In genomic region chr16:3129137-3130131, GRCh38 we compare ENCODE assay signal across 1 cellular context.
TF ChIP-seq lines count a peak whose summit lies in the region.

No MANE protein-coding gene starts in this region.

TF ChIP-seq in GM12878, 131 proteins besides CTCF, POLR2A, EP300 and RAD21 (continues in another document):
- TF ChIP-seq, protein P1, sequence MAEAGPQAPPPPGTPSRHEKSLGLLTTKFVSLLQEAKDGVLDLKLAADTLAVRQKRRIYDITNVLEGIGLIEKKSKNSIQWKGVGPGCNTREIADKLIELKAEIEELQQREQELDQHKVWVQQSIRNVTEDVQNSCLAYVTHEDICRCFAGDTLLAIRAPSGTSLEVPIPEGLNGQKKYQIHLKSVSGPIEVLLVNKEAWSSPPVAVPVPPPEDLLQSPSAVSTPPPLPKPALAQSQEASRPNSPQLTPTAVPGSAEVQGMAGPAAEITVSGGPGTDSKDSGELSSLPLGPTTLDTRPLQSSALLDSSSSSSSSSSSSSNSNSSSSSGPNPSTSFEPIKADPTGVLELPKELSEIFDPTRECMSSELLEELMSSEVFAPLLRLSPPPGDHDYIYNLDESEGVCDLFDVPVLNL (IDR thresholded peaks at IDR 0.05; ENCODE audit: low read depth, low read length) = no peak
- peak; percentile 24 for TF ChIP-seq KLF5 (IDR thresholded peaks at IDR 0.05; ENCODE audit: partially characterized antibody)
- TF ChIP-seq LARP7 (IDR thresholded peaks at IDR 0.05) = 0 out of 2 replicates have a peak, but pooled peaks have one; percentile 37
- TF ChIP-seq RELA (IDR thresholded peaks at IDR 0.05; ENCODE audit: borderline replicate concordance, partially characterized antibody) = no peak
- peak; percentile 74 for TF ChIP-seq NKRF (conservative IDR thresholded peaks at IDR 0.05)
- TF ChIP-seq E2F8 (IDR thresholded peaks at IDR 0.05; ENCODE audit: low read depth, partially characterized antibody) = peak; percentile 59
- TF ChIP-seq SMARCA5 (IDR thresholded peaks at IDR 0.05) = peak; percentile 87; the same call in 1 of the 2 replicates
- peak; percentile 35 to 59; a peak in 2 of 4 replicates for TF ChIP-seq BHLHE40 (IDR thresholded peaks at IDR 0.05; ENCODE audit: borderline replicate concordance in 1 of 2, low read depth in 2 of 2, low read length in 1 of 2)
- peak; percentile 82 for TF ChIP-seq SMC3 (IDR thresholded peaks at IDR 0.05; ENCODE audit: borderline replicate concordance, low read length)
- TF ChIP-seq TCF12 (IDR thresholded peaks at IDR 0.05; ENCODE audit: low read depth, low read length) = 0 out of 2 replicates have a peak, but pooled peaks have one; percentile 41
- TF ChIP-seq, protein P2, sequence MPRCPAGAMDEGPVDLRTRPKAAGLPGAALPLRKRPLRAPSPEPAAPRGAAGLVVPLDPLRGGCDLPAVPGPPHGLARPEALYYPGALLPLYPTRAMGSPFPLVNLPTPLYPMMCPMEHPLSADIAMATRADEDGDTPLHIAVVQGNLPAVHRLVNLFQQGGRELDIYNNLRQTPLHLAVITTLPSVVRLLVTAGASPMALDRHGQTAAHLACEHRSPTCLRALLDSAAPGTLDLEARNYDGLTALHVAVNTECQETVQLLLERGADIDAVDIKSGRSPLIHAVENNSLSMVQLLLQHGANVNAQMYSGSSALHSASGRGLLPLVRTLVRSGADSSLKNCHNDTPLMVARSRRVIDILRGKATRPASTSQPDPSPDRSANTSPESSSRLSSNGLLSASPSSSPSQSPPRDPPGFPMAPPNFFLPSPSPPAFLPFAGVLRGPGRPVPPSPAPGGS (IDR thresholded peaks at IDR 0.05; ENCODE audit: borderline replicate concordance, insufficient read depth, low read depth, low read length, poor library complexity, severe bottlenecking) = no peak
- TF ChIP-seq SIX5 (IDR thresholded peaks at IDR 0.05; ENCODE audit: low read depth, low read length, severe bottlenecking) = no peak
- TF ChIP-seq CHD2 (IDR thresholded peaks at IDR 0.05; ENCODE audit: borderline replicate concordance, low read depth, low read length) = 0 out of 2 replicates have a peak, but pooled peaks have one; percentile 31
- TF ChIP-seq ZBTB11 (CRISPR knock-in tag; IDR thresholded peaks at IDR 0.05) = no peak
- no peak for TF ChIP-seq DPF2 (IDR thresholded peaks at IDR 0.05)
- no peak for TF ChIP-seq RAD51 (IDR thresholded peaks at IDR 0.05)
- no peak for TF ChIP-seq CHD4 (IDR thresholded peaks at IDR 0.05)
- TF ChIP-seq NBN (IDR thresholded peaks at IDR 0.05) = peak; percentile 61; the same call in 1 of the 2 replicates
- no peak for TF ChIP-seq MTA3 (IDR thresholded peaks at IDR 0.05; ENCODE audit: borderline replicate concordance, low read length)
- TF ChIP-seq TCF3 (IDR thresholded peaks at IDR 0.05; ENCODE audit: borderline replicate concordance, insufficient read depth, low read depth, low read length) = peak; percentile 55; the same call in 1 of the 2 replicates
- TF ChIP-seq RCOR1 (conservative IDR thresholded peaks at IDR 0.05; ENCODE audit: low read depth, low read length) = no peak
- TF ChIP-seq REST (IDR thresholded peaks at IDR 0.05; ENCODE audit: low read depth, low read length) = no peak
- peak; percentile 19; the same call in 1 of the 2 replicates for TF ChIP-seq HSF1 (IDR thresholded peaks at IDR 0.05; ENCODE audit: low read depth, low read length)
- no peak for TF ChIP-seq ZNF384 (IDR thresholded peaks at IDR 0.05; ENCODE audit: borderline replicate concordance, low read depth, low read length)
- no peak for TF ChIP-seq KDM1A (IDR thresholded peaks at IDR 0.05; ENCODE audit: borderline replicate concordance)
- TF ChIP-seq ZNF207 (IDR thresholded peaks at IDR 0.05; ENCODE audit: borderline replicate concordance) = no peak
- TF ChIP-seq ATF7 (IDR thresholded peaks at IDR 0.05; ENCODE audit: low read depth) = no peak
- no peak for TF ChIP-seq MTA2 (IDR thresholded peaks at IDR 0.05; ENCODE audit: low read depth)
- TF ChIP-seq GATAD2B (conservative IDR thresholded peaks at IDR 0.05; ENCODE audit: low read depth) = peak; percentile 37; the same call in 1 of the 2 replicates
- TF ChIP-seq CREB1 (IDR thresholded peaks at IDR 0.05; ENCODE audit: low read depth) = peak; percentile 50; the same call in 1 of the 2 replicates
- no peak for TF ChIP-seq ATF2 (IDR thresholded peaks at IDR 0.05; ENCODE audit: low read length)
- TF ChIP-seq HDAC6 (IDR thresholded peaks at IDR 0.05; ENCODE audit: unreplicated experiment) = no peak
- 0 out of 2 replicates have a peak, but pooled peaks have one; percentile 49 for TF ChIP-seq SIN3A (IDR thresholded peaks at IDR 0.05; ENCODE audit: low read depth, low read length)
- no peak for TF ChIP-seq CBX5 (IDR thresholded peaks at IDR 0.05; ENCODE audit: low read depth)
- no peak for TF ChIP-seq ZNF622 (IDR thresholded peaks at IDR 0.05)
- TF ChIP-seq KAT2A (conservative IDR thresholded peaks at IDR 0.05; ENCODE audit: control insufficient read depth, low read depth, low read length) = no peak
- TF ChIP-seq PML (IDR thresholded peaks at IDR 0.05; ENCODE audit: low read length) = peak; percentile 40; the same call in 1 of the 2 replicates
- no peak for TF ChIP-seq BMI1 (IDR thresholded peaks at IDR 0.05; ENCODE audit: borderline replicate concordance)
- TF ChIP-seq YY1 (IDR thresholded peaks at IDR 0.05; ENCODE audit: low read depth, low read length) = peak; percentile 84
- TF ChIP-seq, protein P3, sequence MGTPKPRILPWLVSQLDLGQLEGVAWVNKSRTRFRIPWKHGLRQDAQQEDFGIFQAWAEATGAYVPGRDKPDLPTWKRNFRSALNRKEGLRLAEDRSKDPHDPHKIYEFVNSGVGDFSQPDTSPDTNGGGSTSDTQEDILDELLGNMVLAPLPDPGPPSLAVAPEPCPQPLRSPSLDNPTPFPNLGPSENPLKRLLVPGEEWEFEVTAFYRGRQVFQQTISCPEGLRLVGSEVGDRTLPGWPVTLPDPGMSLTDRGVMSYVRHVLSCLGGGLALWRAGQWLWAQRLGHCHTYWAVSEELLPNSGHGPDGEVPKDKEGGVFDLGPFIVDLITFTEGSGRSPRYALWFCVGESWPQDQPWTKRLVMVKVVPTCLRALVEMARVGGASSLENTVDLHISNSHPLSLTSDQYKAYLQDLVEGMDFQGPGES (IDR thresholded peaks at IDR 0.05) = no peak
- TF ChIP-seq, protein P4, sequence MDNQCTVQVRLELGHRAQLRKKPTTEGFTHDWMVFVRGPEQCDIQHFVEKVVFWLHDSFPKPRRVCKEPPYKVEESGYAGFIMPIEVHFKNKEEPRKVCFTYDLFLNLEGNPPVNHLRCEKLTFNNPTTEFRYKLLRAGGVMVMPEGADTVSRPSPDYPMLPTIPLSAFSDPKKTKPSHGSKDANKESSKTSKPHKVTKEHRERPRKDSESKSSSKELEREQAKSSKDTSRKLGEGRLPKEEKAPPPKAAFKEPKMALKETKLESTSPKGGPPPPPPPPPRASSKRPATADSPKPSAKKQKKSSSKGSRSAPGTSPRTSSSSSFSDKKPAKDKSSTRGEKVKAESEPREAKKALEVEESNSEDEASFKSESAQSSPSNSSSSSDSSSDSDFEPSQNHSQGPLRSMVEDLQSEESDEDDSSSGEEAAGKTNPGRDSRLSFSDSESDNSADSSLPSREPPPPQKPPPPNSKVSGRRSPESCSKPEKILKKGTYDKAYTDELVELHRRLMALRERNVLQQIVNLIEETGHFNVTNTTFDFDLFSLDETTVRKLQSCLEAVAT (IDR thresholded peaks at IDR 0.05) = no peak
